Comparison of ENCODE assay signal across 8 cellular contexts in the genomic region with DNA sequence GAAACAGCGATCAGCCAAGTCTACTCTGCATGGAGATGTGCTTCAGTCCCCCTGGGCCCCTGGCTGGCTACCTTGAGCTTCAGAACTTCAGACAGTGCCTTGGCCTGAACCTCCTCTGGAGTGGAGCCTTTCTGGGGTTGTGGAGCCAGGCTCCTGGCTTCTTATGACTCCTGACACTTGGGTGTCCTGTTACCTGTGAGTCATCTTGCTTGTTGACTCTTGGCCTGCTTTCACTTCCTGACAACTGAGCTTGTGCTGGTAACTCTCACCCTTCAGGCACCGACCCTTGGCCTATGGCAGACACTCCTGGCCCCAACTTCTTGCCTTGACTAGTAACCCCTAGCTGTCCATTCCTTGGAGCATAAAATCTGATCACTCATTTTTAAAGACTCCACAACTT. TPM values are rescaled to one million over a fixed set of nuclear protein-coding genes. Genes with fewer than 3 reads are reported as not detected.
DNase-seq lines count a peak whose midpoint lies in the region; ATAC-seq, FAIRE-seq and TF ChIP-seq lines count a peak whose summit lies in the region.
"Had no signal": no experiment of that assay in that cellular context is flagged by ENCODE, and none has a peak within 500 bp of the region (broad histone marks: within the 10 kb centered on the region; RNA-seq: fewer than 3 reads in every experiment).

No MANE protein-coding gene starts in this region.

- no peak overlapping the region for H3K9ac ChIP-seq in MM.1S (ENCODE audit: low read length)
- no peak overlapping the region for H3K9ac ChIP-seq in endothelial cell of umbilical vein (replicated peaks; ENCODE audit: extremely low read depth, insufficient read depth, low read length)

- H3K9me3 ChIP-seq in MM.1S (replicated peaks; ENCODE audit: insufficient read depth, low read length): no peaks in the 10 kb centered on the region
- H3K9me3 ChIP-seq in endothelial cell of umbilical vein (replicated peaks; ENCODE audit: control insufficient read depth, insufficient read depth, low read length): no peaks in the 10 kb centered on the region

- ATAC-seq in GM18858 (IDR thresholded peaks at IDR 0.05; ENCODE audit: unreplicated experiment) (peak; percentile 88), sciatic nerve (no peak)

- H3K27ac Mint-ChIP-seq in HFFc6: peak overlapping the region; percentile 88
- H3K27ac Mint-ChIP-seq: nephron had no signal

- peaks cover 32% of the 10 kb centered on the region for H3K36me3 Mint-ChIP-seq in HFFc6 (ENCODE audit: low read depth)

- no peaks in the 10 kb centered on the region for H4K20me1 ChIP-seq in MM.1S (ENCODE audit: insufficient read depth, low read length)
- H4K20me1 ChIP-seq in endothelial cell of umbilical vein (replicated peaks; ENCODE audit: control insufficient read depth, extremely low read depth, insufficient read depth, low read length): no peaks in the 10 kb centered on the region

- H2AFZ ChIP-seq in MM.1S (ENCODE audit: low read length) (no peak overlapping the region), endothelial cell of umbilical vein (ENCODE audit: low read depth, low read length) (peak overlapping the region; percentile 13)

- CTCF ChIA-PET in endothelial cell of umbilical vein (lab: Charles Lee): interaction anchor here (0.9 to 1.4 kb wide), 3 partner anchors 9 to 26 kb away, joined by 3 to 4 read pairs (median 4); no protein-coding TSS in a partner anchor

- H3K4me1 Mint-ChIP-seq in HFFc6 (ENCODE audit: low read depth): peaks cover 56% of the 10 kb centered on the region
- H3K4me1 Mint-ChIP-seq: nephron had no signal

- H3K4me1 ChIP-seq in MM.1S (ENCODE audit: low read length): peaks cover 6% of the 10 kb centered on the region; the same call in 1 of the 2 replicates
- peaks cover 15% of the 10 kb centered on the region for H3K4me1 ChIP-seq in endothelial cell of umbilical vein (ENCODE audit: control insufficient read depth, extremely low read depth, insufficient read depth, low read length)

- H3K9me2 ChIP-seq in MM.1S (replicated peaks; ENCODE audit: insufficient read depth, low read length): no peaks in the 10 kb centered on the region; the same call in 1 of the 2 replicates

- no peak for TF ChIP-seq POLR2A in endothelial cell of umbilical vein (IDR thresholded peaks at IDR 0.05; ENCODE audit: low read depth, low read length)

- FAIRE-seq in endothelial cell of umbilical vein (lab: Jason Lieb, UNC) (no peak), urothelium cell line (lab: Jason Lieb, UNC) (peak; percentile 77)

- H3K4me3 Mint-ChIP-seq in HFFc6: peak overlapping the region; percentile 58
- H3K4me3 Mint-ChIP-seq: nephron had no signal

- TF ChIP-seq CTCF in HFFc6 (IDR thresholded peaks at IDR 0.05): no peak
- no peak for TF ChIP-seq CTCF in MM.1S (IDR thresholded peaks at IDR 0.05; ENCODE audit: low read length)
- TF ChIP-seq CTCF in endothelial cell of umbilical vein (IDR thresholded peaks at IDR 0.05; ENCODE audit: extremely low read depth in 1 of 2, insufficient read depth in 1 of 2, low read depth in 1 of 2, low read length in 2 of 2): no peak

- H3K27me3 ChIP-seq in MM.1S (replicated peaks; ENCODE audit: insufficient read depth, low read length) (no peaks in the 10 kb centered on the region), endothelial cell of umbilical vein (ENCODE audit: control insufficient read depth in 2 of 2, insufficient read depth in 2 of 2, low read length in 2 of 2) (no peaks in the 10 kb centered on the region)

- H3K4me2 ChIP-seq in MM.1S (ENCODE audit: low read depth, low read length) (no peak overlapping the region), endothelial cell of umbilical vein (ENCODE audit: insufficient read depth, low read length) (peak overlapping the region; percentile 12)

- dilution Hi-C loops in endothelial cell of umbilical vein (cut with MboI; ENCODE audit: extremely low pct_ligation_motif_present, low sequenced_read_pairs): loop anchor here (25.0 kb wide), 1 partner anchor 138 kb away; no protein-coding TSS in a partner anchor

- peaks cover 22% of the 10 kb centered on the region for H3K9me3 Mint-ChIP-seq in HFFc6

- H3K9me1 ChIP-seq in endothelial cell of umbilical vein (replicated peaks; ENCODE audit: control insufficient read depth, extremely low read depth, insufficient read depth, low read length): no peaks in the 10 kb centered on the region

- H3K27me3 Mint-ChIP-seq in HFFc6 (ENCODE audit: insufficient read depth): peaks cover 2% of the 10 kb centered on the region; the same call in 1 of the 2 replicates

- no peaks in the 10 kb centered on the region for H3K36me3 ChIP-seq in MM.1S (replicated peaks; ENCODE audit: insufficient read depth, low read length)
- H3K36me3 ChIP-seq in endothelial cell of umbilical vein (ENCODE audit: control insufficient read depth in 2 of 2, extremely low read depth in 1 of 2, insufficient read depth in 2 of 2, low read length in 2 of 2): no peaks in the 10 kb centered on the region

- no peaks in the 10 kb centered on the region for H3F3A ChIP-seq in MM.1S (ENCODE audit: insufficient read depth, low read length)

- POLR2A ChIA-PET in endothelial cell of umbilical vein (lab: Charles Lee): no interaction called here

- intact Hi-C loops in endothelial cell of umbilical vein (cut with micrococcal nuclease) (loop anchor here (10.0 kb wide), 1 partner anchor 1145 kb away; no protein-coding TSS in a partner anchor), sciatic nerve (cut with DNase I) (no loop called here)

- DNase-seq in HFFc6 (peak; percentile 73), MM.1S (peak; percentile 48), endothelial cell of umbilical vein (ENCODE audit: low read depth, low spot score) (peak; percentile 45), urothelium cell line (ENCODE audit: low spot score) (peak; percentile 80), GDM1 (lab: John Stamatoyannopoulos, UW) (no peak), sciatic nerve (ENCODE audit: low spot score) (no peak)

- no peak overlapping the region for H3K4me3 ChIP-seq in MM.1S (ENCODE audit: low read length)
- no peak overlapping the region for H3K4me3 ChIP-seq in endothelial cell of umbilical vein (replicated peaks in 1 of 3; ENCODE audit: insufficient read depth in 1 of 3, low read depth in 1 of 3, low read length in 3 of 3)

- H3K79me2 ChIP-seq in MM.1S (ENCODE audit: low read length): no peaks in the 10 kb centered on the region
- H3K79me2 ChIP-seq in endothelial cell of umbilical vein (ENCODE audit: control insufficient read depth, insufficient read depth, low read length): no peaks in the 10 kb centered on the region

- BruUV-seq in endothelial cell of umbilical vein (replicated peaks; lab: Mats Ljungman, UMichigan): no TSS peak

- no peak overlapping the region for H3K27ac ChIP-seq in MM.1S (ENCODE audit: low read length)
- peak overlapping the region; percentile 24 for H3K27ac ChIP-seq in endothelial cell of umbilical vein (ENCODE audit: insufficient read depth, low read depth, low read length)

TF ChIP-seq in endothelial cell of umbilical vein, 7 proteins besides CTCF, POLR2A, EP300 and RAD21:
- no peak for TF ChIP-seq JUN (IDR thresholded peaks at IDR 0.05; ENCODE audit: borderline replicate concordance, insufficient read depth, insufficient read length, low read depth)
- no peak for TF ChIP-seq GATA2 (IDR thresholded peaks at IDR 0.05; ENCODE audit: insufficient read depth, insufficient read length, low read depth, low read length)
- TF ChIP-seq, protein P1, sequence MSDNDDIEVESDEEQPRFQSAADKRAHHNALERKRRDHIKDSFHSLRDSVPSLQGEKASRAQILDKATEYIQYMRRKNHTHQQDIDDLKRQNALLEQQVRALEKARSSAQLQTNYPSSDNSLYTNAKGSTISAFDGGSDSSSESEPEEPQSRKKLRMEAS (IDR thresholded peaks at IDR 0.05; ENCODE audit: insufficient read depth, insufficient read length): no peak
- TF ChIP-seq EZH2 (IDR thresholded peaks at IDR 0.05; ENCODE audit: borderline replicate concordance, low read depth, low read length, severe bottlenecking): no peak
- no peak for TF ChIP-seq MYC (IDR thresholded peaks at IDR 0.05; ENCODE audit: low read depth, low read length)
- TF ChIP-seq FOS (IDR thresholded peaks at IDR 0.05; ENCODE audit: borderline replicate concordance, insufficient read depth, low read length): peak; percentile 60
- TF ChIP-seq POLR2AphosphoS5 (IDR thresholded peaks at IDR 0.05; ENCODE audit: insufficient read depth, low read depth, low read length): no peak
TF ChIP-seq in endothelial cell of umbilical vein: peak in this region for 1.

RNA-seq across cellular contexts. Expression of a gene that starts 46.5 kb away (rescaled TPM):
- total RNA-seq in HFFc6 (2021; fragmentation: NEBNext Ultra II Directional; extraction: Animal tissue kit (Norgen Biotek cat#: 25700)): 10 to 100 TPM in 3 of 6 experiments, 1 to 10 TPM in 3; 3.7 to 11.6 (median 9.7) TPM
- 0.48 and 0.88 TPM in 2 replicates for total RNA-seq in endothelial cell of umbilical vein
- polyA plus RNA-seq in endothelial cell of umbilical vein: 0.38 and 0.54 TPM in 2 replicates
- 0.58 and 0.61 TPM in 2 replicates for polyA plus RNA-seq in endothelial cell of umbilical vein (2011; cell fraction: cytosol; rRNA removed)
- polyA plus RNA-seq in endothelial cell of umbilical vein (2011; cell fraction: nucleus; rRNA removed): 0.27 and 0.75 TPM in 2 replicates
- polyA plus RNA-seq in endothelial cell of umbilical vein (2012): 0.51 and 0.67 TPM in 2 replicates
- not detected in 2 replicates for polyA minus RNA-seq in endothelial cell of umbilical vein
- not detected for polyA minus RNA-seq in endothelial cell of umbilical vein (2011; cell fraction: cytosol; rRNA and poly(A)+ RNA removed)
- 0.29 and 0.48 TPM in 2 replicates for polyA minus RNA-seq in endothelial cell of umbilical vein (2011; cell fraction: nucleus; rRNA and poly(A)+ RNA removed)
- total RNA-seq in sciatic nerve: 67.9 TPM

RNA-seq across cellular contexts. Expression of a gene that starts 52.1 kb away (rescaled TPM):
- total RNA-seq in HFFc6 (2021; fragmentation: NEBNext Ultra II Directional; extraction: Animal tissue kit (Norgen Biotek cat#: 25700)): 100 to 1,000 TPM; 113 to 126 (median 120) TPM
- total RNA-seq in endothelial cell of umbilical vein (72.4 and 73.5 TPM in 2 replicates), sciatic nerve (89.8 TPM)
- 28.1 and 41.2 TPM in 2 replicates for polyA plus RNA-seq in endothelial cell of umbilical vein
- polyA plus RNA-seq in endothelial cell of umbilical vein (2011; cell fraction: cytosol; rRNA removed): 44.1 and 46.1 TPM in 2 replicates
- polyA plus RNA-seq in endothelial cell of umbilical vein (2011; cell fraction: nucleus; rRNA removed): 42.3 and 62.0 TPM in 2 replicates
- 134 and 161 TPM in 2 replicates for polyA plus RNA-seq in endothelial cell of umbilical vein (2012)
- polyA minus RNA-seq in endothelial cell of umbilical vein: 24.7 and 28.9 TPM in 2 replicates
- 6.8 TPM for polyA minus RNA-seq in endothelial cell of umbilical vein (2011; cell fraction: cytosol; rRNA and poly(A)+ RNA removed)
- polyA minus RNA-seq in endothelial cell of umbilical vein (2011; cell fraction: nucleus; rRNA and poly(A)+ RNA removed): 61.0 and 82.1 TPM in 2 replicates

Comparison
In these comparisons a context has a peak if more than half of its experiments do, and no peak if none do; other contexts are left out.
1. DNase-seq: peak in HFFc6 (single experiment), MM.1S (single experiment), endothelial cell of umbilical vein (single experiment) and urothelium cell line (single experiment); none in GDM1 (single experiment) and sciatic nerve (single experiment).